ENCODE assay signal across 16 cellular contexts in the genomic region with DNA sequence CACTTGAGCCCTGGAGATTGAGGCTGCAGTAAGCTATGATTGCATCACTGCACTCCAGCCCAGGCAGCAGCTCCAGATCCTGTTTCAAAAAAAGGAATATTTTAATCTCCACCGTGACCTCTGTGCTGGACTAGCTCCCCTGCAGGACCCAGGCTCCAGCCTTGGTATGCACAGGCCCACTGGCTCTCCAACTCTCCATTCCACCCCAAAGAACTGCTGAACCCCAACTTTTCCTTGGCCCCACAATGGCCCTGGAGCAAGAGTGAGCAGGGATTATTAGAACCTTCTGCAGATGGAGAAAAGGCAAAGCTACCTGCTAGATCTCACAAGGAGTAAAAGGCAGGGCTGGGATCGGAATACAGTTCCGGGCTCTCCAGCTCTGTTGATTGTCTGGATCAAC.
"Had no signal": no experiment of that assay in that cellular context is flagged by ENCODE, and none has a peak within 500 bp of the region (broad histone marks: within the 10 kb centered on the region; RNA-seq: fewer than 3 reads in every experiment).

No MANE protein-coding gene starts in this region.

- H3K9me3 Mint-ChIP-seq: immature natural killer cell; naive B cell; natural killer cell treated with Interleukin-12 subunit alpha and Interleukin-12 subunit beta and Interleukin-15 and Interleukin-18, amount 100 ng/mL, for 72 hours; neural crest cell; stimulated activated memory B cell treated with anti-CD40 and anti-IgM and Interleukin-4, amounts not matched to agents 10 μg/mL and 1 μg/mL and 100 μg/mL, for 72 hours; type B pancreatic cell had no signal

- H3K4me3 Mint-ChIP-seq: immature natural killer cell; naive B cell; natural killer cell treated with Interleukin-12 subunit alpha and Interleukin-12 subunit beta and Interleukin-15 and Interleukin-18, amount 100 ng/mL, for 72 hours; neural crest cell; stimulated activated memory B cell treated with anti-CD40 and anti-IgM and Interleukin-4, amounts not matched to agents 10 μg/mL and 1 μg/mL and 100 μg/mL, for 72 hours; type B pancreatic cell had no signal

- H3K27ac Mint-ChIP-seq: immature natural killer cell; naive B cell; natural killer cell treated with Interleukin-12 subunit alpha and Interleukin-12 subunit beta and Interleukin-15 and Interleukin-18, amount 100 ng/mL, for 72 hours; stimulated activated memory B cell treated with anti-CD40 and anti-IgM and Interleukin-4, amounts not matched to agents 10 μg/mL and 1 μg/mL and 100 μg/mL, for 72 hours; type B pancreatic cell had no signal

- H3K27me3 Mint-ChIP-seq: naive B cell; natural killer cell treated with Interleukin-12 subunit alpha and Interleukin-12 subunit beta and Interleukin-15 and Interleukin-18, amount 100 ng/mL, for 72 hours; stimulated activated memory B cell treated with anti-CD40 and anti-IgM and Interleukin-4, amounts not matched to agents 10 μg/mL and 1 μg/mL and 100 μg/mL, for 72 hours; type B pancreatic cell had no signal

- H3K36me3 Mint-ChIP-seq: immature natural killer cell; naive B cell; natural killer cell treated with Interleukin-12 subunit alpha and Interleukin-12 subunit beta and Interleukin-15 and Interleukin-18, amount 100 ng/mL, for 72 hours; type B pancreatic cell had no signal

- DNase-seq: cortex of kidney; hypothalamus; immature natural killer cell; left ventricle myocardium superior; lower lobe of right lung; naive B cell; sigmoid colon; stimulated activated CD4-positive, alpha-beta T cell treated with anti-CD3 and anti-CD28 coated beads, Interleukin-2, amount 100 ng/mL, for 24 hours; stimulated activated CD4-positive, alpha-beta T cell treated with anti-CD3 and anti-CD28 coated beads, Interleukin-4, amount 100 ng/mL, for 24 hours; stimulated activated naive CD8-positive, alpha-beta T cell treated with anti-CD3 and anti-CD28 coated beads, Interleukin-15, Interleukin-2, amounts not matched to agents 100 U/mL and 50 U/mL, for 24 hours; substantia nigra; testis had no signal

- ATAC-seq: left ventricle myocardium superior; lower lobe of right lung; natural killer cell treated with Interleukin-12 subunit alpha and Interleukin-12 subunit beta and Interleukin-15 and Interleukin-18, amount 100 ng/mL, for 72 hours; stimulated activated memory B cell treated with anti-CD40 and anti-IgM and Interleukin-4, amounts not matched to agents 10 μg/mL and 1 μg/mL and 100 μg/mL, for 72 hours; stimulated activated naive CD8-positive, alpha-beta T cell treated with anti-CD3 and anti-CD28 coated beads, Interleukin-15, Interleukin-2, amounts not matched to agents 100 U/mL and 50 U/mL, for 24 hours had no signal

- H3K4me1 Mint-ChIP-seq: immature natural killer cell, neural crest cell had no signal
